In genomic region chr20:52494244-52494643, GRCh38 we compare ENCODE assay signal across 9 cellular contexts.
DNase-seq lines count a peak whose midpoint lies in the region; ATAC-seq and TF ChIP-seq lines count a peak whose summit lies in the region.
"Had no signal": no experiment of that assay in that cellular context is flagged by ENCODE, and none has a peak within 500 bp of the region (broad histone marks: within the 10 kb centered on the region; RNA-seq: fewer than 3 reads in every experiment).

No MANE protein-coding gene starts in this region.

- ATAC-seq in foreskin keratinocyte (peak; percentile 92), HG02763 (IDR thresholded peaks at IDR 0.05; ENCODE audit: unreplicated experiment) (no peak), GM18873 (IDR thresholded peaks at IDR 0.05; ENCODE audit: low FRiP score, unreplicated experiment) (no peak), left colon (no peak)

- H3K4me1 ChIP-seq in foreskin keratinocyte: peaks cover 34% of the 10 kb centered on the region

- peak; percentile 97 for DNase-seq in LHCN-M2 (ENCODE audit: low read depth)
- peak; percentile 62 for DNase-seq in activated CD8-positive, alpha-beta memory T cell treated with anti-CD3 and anti-CD28 coated beads for 24 hours
- DNase-seq in foreskin keratinocyte: peak; percentile 91 to 96
- peak; percentile 10 for DNase-seq in stimulated activated CD8-positive, alpha-beta memory T cell treated with anti-CD3 and anti-CD28 coated beads, Interleukin-15, amount 100 ng/mL, for 1 hour (ENCODE audit: low read depth)
- DNase-seq in lower leg skin (ENCODE audit: low spot score in 2 of 2): no peak
- no peak for DNase-seq in left colon
- DNase-seq: ovary had no signal

- intact Hi-C loops in lower leg skin (cut with DNase I; ENCODE audit: low total_unique reads): no loop called here
- intact Hi-C loops in left colon (cut with DNase I, micrococcal nuclease): no loop called here

- 19 to 22% methylated on average over 13 of the region's 13 CpGs for WGBS in lower leg skin, 2 donors

- no peaks in the 10 kb centered on the region for H3K27me3 ChIP-seq in foreskin keratinocyte
- H3K27me3 ChIP-seq: ovary had no signal

- no peak for TF ChIP-seq POLR2A in lower leg skin (IDR thresholded peaks at IDR 0.05)

- TF ChIP-seq CTCF in foreskin keratinocyte (conservative IDR thresholded peaks at IDR 0.05) (no peak), lower leg skin (IDR thresholded peaks at IDR 0.05) (no peak)

- peak overlapping the region; percentile 92 for H3K27ac ChIP-seq in foreskin keratinocyte
- H3K27ac ChIP-seq: ovary had no signal

- no peak overlapping the region for H3K4me3 ChIP-seq in lower leg skin (ENCODE audit: low read depth, poor library complexity, severe bottlenecking)
- H3K4me3 ChIP-seq: ovary had no signal

Comparison
In these comparisons a context has a peak if more than half of its experiments do, and no peak if none do; other contexts are left out.
1. DNase-seq: peak in LHCN-M2 (single experiment), activated CD8-positive, alpha-beta memory T cell treated with anti-CD3 and anti-CD28 coated beads for 24 hours (single experiment), foreskin keratinocyte (2 of 2) and stimulated activated CD8-positive, alpha-beta memory T cell treated with anti-CD3 and anti-CD28 coated beads, Interleukin-15, amount 100 ng/mL, for 1 hour (single experiment); none in lower leg skin (0 of 2) and left colon (0 of 2).